10 cellular contexts compared by ENCODE assay signal in the genomic region with DNA sequence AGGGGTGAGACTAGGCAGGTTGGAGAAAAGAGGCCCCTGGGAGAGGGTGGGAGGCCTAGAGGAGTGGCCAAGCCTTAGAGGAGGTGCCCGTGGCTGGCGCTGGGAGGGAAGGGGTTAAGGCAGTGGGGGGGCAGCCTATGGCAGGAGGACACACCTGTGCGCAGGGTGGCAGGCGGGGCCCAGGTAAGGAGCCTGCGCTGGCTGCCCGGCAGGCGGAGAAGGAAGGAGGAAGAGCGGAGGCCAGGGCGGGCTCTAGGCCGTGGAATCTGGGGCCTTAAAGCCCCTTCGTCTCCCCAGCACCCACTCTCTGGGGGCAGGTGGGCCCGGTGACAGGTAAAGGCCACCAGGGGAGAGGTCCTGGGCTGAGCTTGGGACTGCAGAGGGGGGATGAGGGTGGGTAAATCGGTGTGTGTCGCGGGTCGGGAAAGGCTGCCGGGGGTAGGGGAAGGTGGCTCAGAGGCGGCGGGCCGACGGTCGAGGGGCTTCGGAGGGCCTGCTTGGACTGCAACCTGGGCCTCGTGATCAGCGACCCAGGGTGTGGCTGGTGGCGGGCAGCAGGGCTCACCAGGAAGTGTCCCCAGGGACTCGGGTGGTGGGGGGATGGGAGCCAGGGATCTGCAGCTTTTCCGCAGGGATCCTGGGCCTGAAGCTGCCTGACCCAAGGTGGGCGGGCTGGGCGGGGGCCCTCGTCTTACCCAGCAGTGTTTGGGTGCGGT. TPM values are rescaled to one million over a fixed set of nuclear protein-coding genes. Genes with fewer than 3 reads are reported as not detected.
DNase-seq lines count a peak whose midpoint lies in the region; ATAC-seq, FAIRE-seq and TF ChIP-seq lines count a peak whose summit lies in the region.
"Had no signal": no experiment of that assay in that cellular context is flagged by ENCODE, and none has a peak within 500 bp of the region (broad histone marks: within the 10 kb centered on the region; RNA-seq: fewer than 3 reads in every experiment).

No MANE protein-coding gene starts in this region.

- no peak for TF ChIP-seq CTCF in GM13976 (IDR thresholded peaks at IDR 0.05; ENCODE audit: borderline replicate concordance, control extremely low read depth, extremely low read depth, insufficient read depth, missing control alignments)
- TF ChIP-seq CTCF in GM10266 (IDR thresholded peaks at IDR 0.05; ENCODE audit: control insufficient read depth, insufficient read depth, low read depth, missing control alignments), result no peak

- H3K4me3 ChIP-seq in endocrine pancreas (ENCODE audit: control insufficient read depth, insufficient read depth, low read length), result no peak overlapping the region

- intact Hi-C loops in posterior vena cava (cut with DNase I), result loop anchor here (10.0 kb wide), 2 partner anchors 122 to 132 kb away; a partner anchor contains a TSS

- in situ Hi-C loops in GM13976 (cut with MboI; ENCODE audit: low sequenced_read_pairs, unreplicated experiment), result no loop called here

- H3K9me3 ChIP-seq in endocrine pancreas (ENCODE audit: control insufficient read depth, low read length), result no peaks in the 10 kb centered on the region

- peaks cover 3% of the 10 kb centered on the region for H3K36me3 ChIP-seq in endocrine pancreas (ENCODE audit: control insufficient read depth, insufficient read depth, low read length)

- FAIRE-seq in H54 (lab: Jason Lieb, UNC), result no peak

- ATAC-seq in GM18858 (IDR thresholded peaks at IDR 0.05; ENCODE audit: unreplicated experiment), result no peak
- no peak for ATAC-seq in HG03159 (IDR thresholded peaks at IDR 0.05; ENCODE audit: unreplicated experiment)

- no peaks in the 10 kb centered on the region for H3K4me1 ChIP-seq in endocrine pancreas (ENCODE audit: control insufficient read depth, insufficient read depth, low read length)

- DNase-seq in GM13976 (ENCODE audit: low spot score), result peak; percentile 28
- peak; percentile 93 for DNase-seq in NCI-H2107 (lab: John Stamatoyannopoulos, UW)
- DNase-seq in posterior vena cava (ENCODE audit: low spot score), result peak; percentile 81
- no peak for DNase-seq in H54 (ENCODE audit: insufficient read length, low spot score)
- DNase-seq in GM10266 (ENCODE audit: extremely low spot score), result no peak
- DNase-seq: activated CD4-positive, alpha-beta T cell treated with anti-CD3 and anti-CD28 coated beads for 1 hour had no signal

- peak overlapping the region; percentile 96 for H3K9ac ChIP-seq in endocrine pancreas (ENCODE audit: control insufficient read depth, insufficient read depth, low read length)

- H3K27me3 ChIP-seq in endocrine pancreas (ENCODE audit: control insufficient read depth, insufficient read depth, low read length), result no peaks in the 10 kb centered on the region

- no peak for TF ChIP-seq POLR2A in H54 (IDR thresholded peaks at IDR 0.05; ENCODE audit: low read depth, low read length)

RNA-seq across cellular contexts. Expression of a gene that starts 7.3 kb away (rescaled TPM):
- 100 to 1,000 TPM in 1 of 2 donors, 10 to 100 TPM in 1; 98.8 to 110 TPM for total RNA-seq in posterior vena cava

RNA-seq across cellular contexts. Expression of a gene that starts 7.5 kb away (rescaled TPM):
- 10 to 100 TPM; 38.4 to 43.9 TPM for total RNA-seq in posterior vena cava

RNA-seq across cellular contexts. Expression of a gene that starts 12.0 kb away (rescaled TPM):
- total RNA-seq in posterior vena cava, result 10 to 100 TPM; 18.7 to 31.4 TPM

RNA-seq across cellular contexts. Expression of a gene that starts 19.4 kb away (rescaled TPM):
- 100 to 1,000 TPM; 189 to 206 TPM for total RNA-seq in posterior vena cava

RNA-seq across cellular contexts. Expression of a gene that starts 19.6 kb away (rescaled TPM):
- not detected for total RNA-seq in posterior vena cava
- total RNA-seq: liver had no signal

Comparison
In these comparisons a context has a peak if more than half of its experiments do, and no peak if none do; other contexts are left out.
1. DNase-seq: peak in GM13976 (single experiment), NCI-H2107 (single experiment) and posterior vena cava (single experiment); none in H54 (single experiment) and GM10266 (single experiment).